ENCODE assay signal across 9 cellular contexts in genomic region chr17:38333635-38334295, GRCh38. TPM values are rescaled to one million over a fixed set of nuclear protein-coding genes. Genes with fewer than 3 reads are reported as not detected.
DNase-seq lines count a peak whose midpoint lies in the region; FAIRE-seq and TF ChIP-seq lines count a peak whose summit lies in the region.
"Had no signal": no experiment of that assay in that cellular context is flagged by ENCODE, and none has a peak within 500 bp of the region (broad histone marks: within the 10 kb centered on the region; RNA-seq: fewer than 3 reads in every experiment).

No MANE protein-coding gene starts in this region.

- in situ Hi-C loops in G401 (cut with HindIII; ENCODE audit: low sequenced_read_pairs): no loop called here

- no peak overlapping the region for H3K4me3 Mint-ChIP-seq in nephron progenitor cell
- H3K4me3 Mint-ChIP-seq: stimulated activated naive CD8-positive, alpha-beta T cell treated with anti-CD3 and anti-CD28 coated beads, Interleukin-15, Interleukin-2, amounts not matched to agents 100 ng/mL and 50 ng/mL, for 24 hours had no signal

- FAIRE-seq in GM12892 (lab: Jason Lieb, UNC): no peak
- FAIRE-seq in bronchial epithelial cell (lab: Jason Lieb, UNC): no peak

- DNase-seq in AG20443 (ENCODE audit: low spot score) (peak; percentile 58), GM12892 (ENCODE audit: insufficient read length) (peak; percentile 52), SK-N-DZ (ENCODE audit: low spot score) (peak; percentile 60), bronchial epithelial cell (ENCODE audit: low read depth) (no peak), nephron progenitor cell (peak; percentile 81), SIG-M5 treated with dmso at 0.1 percent for 504 hours (lab: John Stamatoyannopoulos, UW; ENCODE audit: unreplicated experiment) (no peak), G401 (ENCODE audit: low spot score) (no peak), NCI-H2171 (lab: John Stamatoyannopoulos, UW) (no peak)

- no peak overlapping the region for H3K4me3 ChIP-seq in bronchial epithelial cell (ENCODE audit: low read depth, low read length)

- H3K9me3 Mint-ChIP-seq in nephron progenitor cell: no peaks in the 10 kb centered on the region
- H3K9me3 Mint-ChIP-seq: stimulated activated naive CD8-positive, alpha-beta T cell treated with anti-CD3 and anti-CD28 coated beads, Interleukin-15, Interleukin-2, amounts not matched to agents 100 ng/mL and 50 ng/mL, for 24 hours had no signal

- TF ChIP-seq CTCF in bronchial epithelial cell (IDR thresholded peaks at IDR 0.05; ENCODE audit: insufficient read depth, low read length, severe bottlenecking) (peak; percentile 80), nephron progenitor cell (IDR thresholded peaks at IDR 0.05) (peak; percentile 65)

- peaks cover 28% of the 10 kb centered on the region for H3K4me1 Mint-ChIP-seq in nephron progenitor cell

- no peaks in the 10 kb centered on the region for H3K36me3 ChIP-seq in bronchial epithelial cell (ENCODE audit: control insufficient read depth, insufficient read depth, low read length)

- peaks cover 5% of the 10 kb centered on the region for H3K27me3 ChIP-seq in bronchial epithelial cell (ENCODE audit: control insufficient read depth, insufficient read depth, low read length)

- no peaks in the 10 kb centered on the region for H3K36me3 Mint-ChIP-seq in nephron progenitor cell (ENCODE audit: low read depth)

- no peak for TF ChIP-seq POLR2A in GM12892 (IDR thresholded peaks at IDR 0.05; ENCODE audit: low read depth, low read length)

- H3K27me3 Mint-ChIP-seq in nephron progenitor cell (ENCODE audit: low read depth, poor library complexity): peaks cover 22% of the 10 kb centered on the region

- peak overlapping the region; percentile 24 for H3K27ac Mint-ChIP-seq in nephron progenitor cell
- H3K27ac Mint-ChIP-seq: stimulated activated naive CD8-positive, alpha-beta T cell treated with anti-CD3 and anti-CD28 coated beads, Interleukin-15, Interleukin-2, amounts not matched to agents 100 ng/mL and 50 ng/mL, for 24 hours had no signal

RNA-seq across cellular contexts. Expression of gene GPR179, which starts 10.0 kb away (rescaled TPM):
- polyA plus RNA-seq in GM12892 (2012; ENCODE audit: missing spikeins): 0.08 TPM
- 0.06 TPM in 1 of 2 replicates, not detected in the other for polyA plus RNA-seq in SK-N-DZ (2014; cell fraction: cytosol; rRNA removed)
- 0.08 and 0.70 TPM in 2 replicates for polyA plus RNA-seq in SK-N-DZ (2014; cell fraction: nucleus; rRNA removed)
- under 0.01 TPM in 2 replicates for total RNA-seq in bronchial epithelial cell
- total RNA-seq in G401 (2014; rRNA removed; shearing (Covaris generic)): not detected in 2 replicates

RNA-seq across cellular contexts. Expression of gene SOCS7, which starts 17.9 kb away (rescaled TPM):
- 7.7 TPM for polyA plus RNA-seq in GM12892 (2012; ENCODE audit: missing spikeins)
- 19.1 and 19.2 TPM in 2 replicates for polyA plus RNA-seq in SK-N-DZ (2014; cell fraction: cytosol; rRNA removed)
- polyA plus RNA-seq in SK-N-DZ (2014; cell fraction: nucleus; rRNA removed): 14.0 and 19.9 TPM in 2 replicates
- total RNA-seq in bronchial epithelial cell: 19.0 and 22.5 TPM in 2 replicates
- 12.7 and 14.9 TPM in 2 replicates for total RNA-seq in G401 (2014; rRNA removed; shearing (Covaris generic))

RNA-seq across cellular contexts. Expression of gene MRPL45, which starts 36.8 kb away (rescaled TPM):
- 48.5 TPM for polyA plus RNA-seq in GM12892 (2012; ENCODE audit: missing spikeins)
- 57.9 and 64.5 TPM in 2 replicates for polyA plus RNA-seq in SK-N-DZ (2014; cell fraction: cytosol; rRNA removed)
- polyA plus RNA-seq in SK-N-DZ (2014; cell fraction: nucleus; rRNA removed): 29.4 and 32.0 TPM in 2 replicates
- total RNA-seq in bronchial epithelial cell: 23.7 and 26.5 TPM in 2 replicates
- total RNA-seq in G401 (2014; rRNA removed; shearing (Covaris generic)): 81.2 and 90.6 TPM in 2 replicates

Comparison
In these comparisons a context has a peak if more than half of its experiments do, and no peak if none do; other contexts are left out.
1. DNase-seq: peak in AG20443 (single experiment), GM12892 (single experiment), SK-N-DZ (single experiment) and nephron progenitor cell (single experiment); none in bronchial epithelial cell (single experiment), SIG-M5 treated with dmso at 0.1 percent for 504 hours (single experiment), G401 (single experiment) and NCI-H2171 (single experiment).